ENCODE assay signal across 8 cellular contexts in genomic region chr11:65432686-65433582, GRCh38. TPM values are rescaled to one million over a fixed set of nuclear protein-coding genes. Genes with fewer than 3 reads are reported as not detected.
DNase-seq lines count a peak whose midpoint lies in the region; ATAC-seq, FAIRE-seq and TF ChIP-seq lines count a peak whose summit lies in the region.

No MANE protein-coding gene starts in this region.

- no peaks in the 10 kb centered on the region for H3K27me3 Mint-ChIP-seq in astrocyte (ENCODE audit: low read depth, unreplicated experiment)
- no peaks in the 10 kb centered on the region for H3K27me3 Mint-ChIP-seq in naive B cell

- no peaks in the 10 kb centered on the region for H3K9me3 ChIP-seq in astrocyte (ENCODE audit: insufficient read depth, low read depth, low read length)

- ATAC-seq in naive B cell (ENCODE audit: low read depth in 2 of 2), result peak; percentile 36 to 58

- H3K36me3 Mint-ChIP-seq in astrocyte (ENCODE audit: low read depth, unreplicated experiment) (peaks cover 2% of the 10 kb centered on the region), naive B cell (no peaks in the 10 kb centered on the region)

- FAIRE-seq in astrocyte (lab: Jason Lieb, UNC), result no peak

- H3K4me1 ChIP-seq in astrocyte (ENCODE audit: insufficient read depth, low read length), result peaks cover 29% of the 10 kb centered on the region

- TF ChIP-seq CTCF in astrocyte (IDR thresholded peaks at IDR 0.05; ENCODE audit: insufficient read depth, low read depth, low read length), result no peak

- H3K4me1 Mint-ChIP-seq in astrocyte (ENCODE audit: low read depth, unreplicated experiment) (peaks cover 50% of the 10 kb centered on the region), naive B cell (peaks cover 48 to 64% (median 52%) of the 10 kb centered on the region in 3 donors)

- H3K27me3 ChIP-seq in astrocyte (ENCODE audit: insufficient read depth, low read length), result no peaks in the 10 kb centered on the region

- peak overlapping the region; percentile 46 for H3K9ac ChIP-seq in astrocyte (ENCODE audit: low read length)

- H3K27ac ChIP-seq in astrocyte (ENCODE audit: low read depth, low read length), result no peak overlapping the region

- peaks cover 97% of the 10 kb centered on the region for H4K20me1 ChIP-seq in astrocyte (ENCODE audit: insufficient read depth, low read length)

- no peak overlapping the region for H2AFZ ChIP-seq in astrocyte (ENCODE audit: low read depth, low read length)

- H3K4me2 ChIP-seq in astrocyte (ENCODE audit: low read length), result peak overlapping the region; percentile 45

- DNase-seq in NCI-H2171 treated with DMSO at 0.1 percent for 48 hours (lab: John Stamatoyannopoulos, UW), result peak; percentile 41
- no peak for DNase-seq in NCI-H2171 (lab: John Stamatoyannopoulos, UW)
- peak; percentile 56 for DNase-seq in NCI-H146 (lab: John Stamatoyannopoulos, UW)
- DNase-seq in astrocyte (ENCODE audit: low read depth), result no peak
- no peak for DNase-seq in naive B cell
- no peak for DNase-seq in globus pallidus (ENCODE audit: low spot score)
- no peak for DNase-seq in occipital lobe (lab: John Stamatoyannopoulos, UW)
- no peak for DNase-seq in NCI-H510A treated with DMSO at 0.1 percent for 48 hours (lab: John Stamatoyannopoulos, UW)

- H3K9me3 Mint-ChIP-seq in astrocyte (ENCODE audit: unreplicated experiment) (no peaks in the 10 kb centered on the region), naive B cell (no peaks in the 10 kb centered on the region)

- H3K79me2 ChIP-seq in astrocyte (ENCODE audit: insufficient read depth, low read length), result peaks cover 97% of the 10 kb centered on the region

- peak overlapping the region; percentile 70 for H3K27ac Mint-ChIP-seq in astrocyte (ENCODE audit: unreplicated experiment)
- H3K27ac Mint-ChIP-seq in naive B cell, result peak overlapping the region in 5 of 6 donors; percentile 13 to 97 (median 50)

- H3K4me3 Mint-ChIP-seq in astrocyte (ENCODE audit: unreplicated experiment) (peak overlapping the region; percentile 71), naive B cell (peak overlapping the region in 4 of 8 donors; percentile 16 to 78 (median 42))

- peaks cover 43% of the 10 kb centered on the region for H3K36me3 ChIP-seq in astrocyte (ENCODE audit: insufficient read depth, low read length)

- no peak overlapping the region for H3K4me3 ChIP-seq in astrocyte (ENCODE audit: insufficient read depth, low read depth, low read length)

RNA-seq across cellular contexts. Expression of gene NEAT1, which starts 10.3 kb away (rescaled TPM):
- total RNA-seq in astrocyte (202 and 317 TPM in 2 replicates), occipital lobe (3.6 TPM)
- 1 to 10 TPM in 5 of 6 donors, under 1 TPM in 1; 0.88 to 4.2 (median 1.2) TPM for polyA plus RNA-seq in naive B cell (ENCODE audit: low read depth in 6 of 6)

RNA-seq across cellular contexts. Expression of gene FRMD8, which starts 46.5 kb away (rescaled TPM):
- total RNA-seq in astrocyte, result 61.2 and 76.3 TPM in 2 replicates
- polyA plus RNA-seq in naive B cell (ENCODE audit: low read depth in 6 of 6), result 10 to 100 TPM; 45.3 to 64.6 (median 53.8) TPM
- total RNA-seq in occipital lobe, result 9.2 TPM

RNA-seq across cellular contexts. Expression of gene SLC25A45, which starts 50.5 kb away (rescaled TPM):
- total RNA-seq in astrocyte (1.9 and 2.6 TPM in 2 replicates), occipital lobe (0.31 TPM)
- polyA plus RNA-seq in naive B cell (ENCODE audit: low read depth in 6 of 6), result 10 to 100 TPM; 10.2 to 35.1 (median 16.2) TPM

Comparison
In these comparisons a context has a peak if more than half of its experiments do, and no peak if none do; other contexts are left out.
1. DNase-seq: peak in NCI-H2171 treated with DMSO at 0.1 percent for 48 hours (single experiment) and NCI-H146 (single experiment); none in NCI-H2171 (single experiment), astrocyte (single experiment), naive B cell (single experiment), globus pallidus (single experiment), occipital lobe (single experiment) and NCI-H510A treated with DMSO at 0.1 percent for 48 hours (single experiment).
2. RNA of gene NEAT1, which starts 10.3 kb away (total RNA-seq): 202 to 317 TPM in astrocyte; 3.6 TPM in occipital lobe (single experiment); every median in the first group is over 10 times any median in the second.